ENCODE assay signal across 10 cellular contexts in the genomic region with DNA sequence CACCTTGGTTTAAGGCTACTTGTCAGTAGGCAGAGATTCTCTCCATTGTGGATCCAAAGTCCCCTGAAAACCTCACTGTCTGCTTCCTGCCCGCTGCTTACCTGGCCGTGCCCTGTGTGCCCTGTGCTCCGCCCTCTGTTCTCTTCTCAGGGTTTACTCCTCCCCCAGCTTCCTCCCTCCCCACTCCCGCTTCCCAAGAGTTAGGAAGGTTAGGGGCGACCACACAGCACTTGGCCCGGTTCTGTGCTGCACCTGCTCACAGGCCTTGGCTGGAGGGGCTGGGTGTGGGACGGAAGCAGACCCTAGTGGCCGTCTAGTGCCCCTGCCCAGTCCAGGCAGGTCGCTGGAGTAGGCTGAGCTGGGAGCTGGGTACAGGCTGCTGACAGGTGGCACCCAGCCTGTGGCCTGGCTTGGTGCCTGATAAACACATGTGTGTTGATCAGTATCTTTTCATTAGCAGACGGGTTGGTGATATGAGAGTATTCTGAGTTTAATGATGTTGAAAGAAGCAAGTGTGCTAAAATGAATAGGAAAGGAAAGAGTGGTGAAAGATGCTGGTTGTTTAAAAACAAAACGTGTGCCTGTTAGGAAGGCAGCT. TPM values are rescaled to one million over a fixed set of nuclear protein-coding genes. Genes with fewer than 3 reads are reported as not detected.
DNase-seq lines count a peak whose midpoint lies in the region; ATAC-seq, FAIRE-seq and TF ChIP-seq lines count a peak whose summit lies in the region.
"Had no signal": no experiment of that assay in that cellular context is flagged by ENCODE, and none has a peak within 500 bp of the region (broad histone marks: within the 10 kb centered on the region; RNA-seq: fewer than 3 reads in every experiment).

No MANE protein-coding gene starts in this region.

- peaks cover 2% of the 10 kb centered on the region for H3K9me3 Mint-ChIP-seq in astrocyte (ENCODE audit: unreplicated experiment)

- peaks cover 2% of the 10 kb centered on the region for H3K4me1 Mint-ChIP-seq in astrocyte (ENCODE audit: low read depth, unreplicated experiment)

- H3K27me3 Mint-ChIP-seq in astrocyte (ENCODE audit: low read depth, unreplicated experiment) = peaks cover 3% of the 10 kb centered on the region

- H3K4me3 Mint-ChIP-seq in astrocyte (ENCODE audit: unreplicated experiment) = no peak overlapping the region

- DNase-seq in DMS53 treated with DMSO at 0.1 percent for 48 hours (lab: John Stamatoyannopoulos, UW; ENCODE audit: unreplicated experiment) (peak; percentile 77), NCI-H2196 (lab: John Stamatoyannopoulos, UW; ENCODE audit: unreplicated experiment) (peak; percentile 97), astrocyte (ENCODE audit: low read depth) (no peak), iPS-NIHi11 (ENCODE audit: low spot score) (no peak)

- ATAC-seq in GM21529 (IDR thresholded peaks at IDR 0.05; ENCODE audit: unreplicated experiment) (no peak), GM19397 (IDR thresholded peaks at IDR 0.05; ENCODE audit: unreplicated experiment) (no peak), GM21360 (IDR thresholded peaks at IDR 0.05; ENCODE audit: unreplicated experiment) (no peak)
- ATAC-seq: GM12878 had no signal

- H3K9ac ChIP-seq in astrocyte (ENCODE audit: low read length) (no peak overlapping the region), mucosa of rectum (ENCODE audit: low read depth in 1 of 2, low read length in 2 of 2) (peak overlapping the region in 1 of 2 donors; percentile 69)

- no peaks in the 10 kb centered on the region for H3K36me3 ChIP-seq in astrocyte (ENCODE audit: insufficient read depth, low read length)
- H3K36me3 ChIP-seq in mucosa of rectum (ENCODE audit: control insufficient read depth in 2 of 2, insufficient read depth in 2 of 2, low read length in 2 of 2) = peaks cover 34 to 35% of the 10 kb centered on the region in 2 donors

- H4K20me1 ChIP-seq in astrocyte (ENCODE audit: insufficient read depth, low read length) = peaks cover 36% of the 10 kb centered on the region

- no peak overlapping the region for H2AFZ ChIP-seq in astrocyte (ENCODE audit: low read depth, low read length)

- H3K27ac ChIP-seq in astrocyte (ENCODE audit: low read depth, low read length) = no peak overlapping the region
- peak overlapping the region; percentile 86 for H3K27ac ChIP-seq in mucosa of rectum (ENCODE audit: low read depth in 2 of 2, low read length in 2 of 2)
- H3K27ac ChIP-seq: HL-60 had no signal

- no peak overlapping the region for H3K4me2 ChIP-seq in astrocyte (ENCODE audit: low read length)

- no peaks in the 10 kb centered on the region for H3K79me2 ChIP-seq in astrocyte (ENCODE audit: insufficient read depth, low read length)

- H3K4me1 ChIP-seq in astrocyte (ENCODE audit: insufficient read depth, low read length) = peaks cover 4% of the 10 kb centered on the region
- peaks cover 18 to 21% of the 10 kb centered on the region in 2 donors for H3K4me1 ChIP-seq in mucosa of rectum (ENCODE audit: control insufficient read depth in 2 of 2, insufficient read depth in 2 of 2, low read length in 2 of 2)

- peak overlapping the region; percentile 53 for H3K27ac Mint-ChIP-seq in astrocyte (ENCODE audit: unreplicated experiment)

- FAIRE-seq in astrocyte (lab: Jason Lieb, UNC) = no peak
- FAIRE-seq: GM12878 had no signal

- no peak overlapping the region for H3K4me3 ChIP-seq in astrocyte (ENCODE audit: insufficient read depth, low read depth, low read length)
- H3K4me3 ChIP-seq in mucosa of rectum (ENCODE audit: low read length in 2 of 2) = no peak overlapping the region
- H3K4me3 ChIP-seq: GM12878 had no signal

- H3K27me3 ChIP-seq in astrocyte (ENCODE audit: insufficient read depth, low read length) (no peaks in the 10 kb centered on the region), mucosa of rectum (ENCODE audit: control insufficient read depth in 2 of 2, insufficient read depth in 2 of 2, low read length in 2 of 2) (no peaks in the 10 kb centered on the region)

- no peaks in the 10 kb centered on the region for H3K9me3 ChIP-seq in astrocyte (ENCODE audit: insufficient read depth, low read depth, low read length)
- no peaks in the 10 kb centered on the region for H3K9me3 ChIP-seq in mucosa of rectum (ENCODE audit: control insufficient read depth in 2 of 2, low read length in 2 of 2)

- peaks cover 6% of the 10 kb centered on the region for H3K36me3 Mint-ChIP-seq in astrocyte (ENCODE audit: low read depth, unreplicated experiment)

- no peak for TF ChIP-seq CTCF in astrocyte (IDR thresholded peaks at IDR 0.05; ENCODE audit: insufficient read depth, low read depth, low read length)

RNA-seq across cellular contexts. Expression of gene GRAMD4, which starts 40.5 kb away (rescaled TPM):
- 14.3 and 17.8 TPM in 2 replicates for total RNA-seq in astrocyte

Comparison
In these comparisons a context has a peak if more than half of its experiments do, and no peak if none do; other contexts are left out.
1. DNase-seq: peak in DMS53 treated with DMSO at 0.1 percent for 48 hours (single experiment) and NCI-H2196 (single experiment); none in astrocyte (single experiment) and iPS-NIHi11 (single experiment).